ENCODE assay signal across 7 cellular contexts in the genomic region with DNA sequence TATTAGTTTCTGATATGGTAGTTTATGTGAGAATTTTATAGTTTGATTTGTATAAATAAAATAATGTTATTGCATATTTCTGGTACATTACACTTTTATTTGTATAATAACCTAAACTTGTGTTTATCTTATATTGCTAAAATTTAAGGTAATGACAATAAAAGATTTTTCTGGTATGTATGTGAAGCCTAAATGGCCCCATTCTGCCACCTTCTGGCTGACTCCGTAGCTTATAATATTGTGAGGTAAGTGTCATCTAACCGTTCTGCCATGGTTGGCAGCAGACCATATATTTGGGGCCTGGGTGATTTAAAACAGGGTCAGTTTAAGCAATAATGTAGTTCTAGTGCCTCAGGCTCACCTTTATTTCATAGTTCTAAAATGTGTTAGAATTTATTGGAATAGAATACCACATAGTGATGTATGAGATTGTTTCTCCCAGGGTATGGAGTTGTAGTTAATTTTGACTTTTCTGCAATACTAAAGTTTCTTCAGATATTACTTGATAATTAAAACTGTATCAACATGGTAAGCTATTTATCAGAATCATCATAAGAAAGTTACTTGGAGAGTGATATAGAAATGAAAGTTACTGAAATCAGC. TPM values are rescaled to one million over a fixed set of nuclear protein-coding genes. Genes with fewer than 3 reads are reported as not detected.
DNase-seq lines count a peak whose midpoint lies in the region; ATAC-seq and TF ChIP-seq lines count a peak whose summit lies in the region.

No MANE protein-coding gene starts in this region.

- no peaks in the 10 kb centered on the region for H3K9me3 Mint-ChIP-seq in activated CD4-positive, alpha-beta T cell treated with anti-CD3 and anti-CD28 coated beads, Interleukin-2, amount 10 ng/mL, durations not matched to agents 7 days and 5 days
- H3K9me3 Mint-ChIP-seq in endothelial cell (ENCODE audit: unreplicated experiment) (no peaks in the 10 kb centered on the region), nephron (peaks cover 3% of the 10 kb centered on the region)

- no peak overlapping the region for H3K4me3 ChIP-seq in uterus

- CTCF ChIA-PET in activated CD4-positive, alpha-beta T cell treated with anti-CD3 and anti-CD28 coated beads, Interleukin-2, amount 10 ng/mL, durations not matched to agents 7 days and 5 days (lab: Charles Lee), result no interaction called here

- peak; percentile 42; the same call in 1 of the 2 replicates for TF ChIP-seq CTCF in GM12874 (IDR thresholded peaks at IDR 0.05; ENCODE audit: insufficient read depth, low read depth, low read length)
- peak; percentile 27 for TF ChIP-seq CTCF in endothelial cell (IDR thresholded peaks at IDR 0.05; ENCODE audit: unreplicated experiment)
- peak; percentile 53 to 65 (median 65) for TF ChIP-seq CTCF in nephron (IDR thresholded peaks at IDR 0.05; ENCODE audit: unreplicated experiment in 3 of 3)
- TF ChIP-seq CTCF in uterus (IDR thresholded peaks at IDR 0.05), result peak; percentile 42 to 54 (median 46)

- peak; percentile 81 for ATAC-seq in HG02759 (IDR thresholded peaks at IDR 0.05; ENCODE audit: unreplicated experiment)

- H3K9me3 ChIP-seq in uterus, result no peaks in the 10 kb centered on the region

- no peaks in the 10 kb centered on the region for H3K4me1 Mint-ChIP-seq in activated CD4-positive, alpha-beta T cell treated with anti-CD3 and anti-CD28 coated beads, Interleukin-2, amount 10 ng/mL, durations not matched to agents 7 days and 5 days
- peaks cover under 1% of the 10 kb centered on the region for H3K4me1 Mint-ChIP-seq in endothelial cell (ENCODE audit: unreplicated experiment)
- peaks cover 14% of the 10 kb centered on the region for H3K4me1 Mint-ChIP-seq in nephron

- H3K27me3 ChIP-seq in uterus, result no peaks in the 10 kb centered on the region

- H3K36me3 Mint-ChIP-seq in activated CD4-positive, alpha-beta T cell treated with anti-CD3 and anti-CD28 coated beads, Interleukin-2, amount 10 ng/mL, durations not matched to agents 7 days and 5 days (ENCODE audit: low read depth), result no peaks in the 10 kb centered on the region
- H3K36me3 Mint-ChIP-seq in endothelial cell (ENCODE audit: low read depth, unreplicated experiment) (no peaks in the 10 kb centered on the region), nephron (ENCODE audit: low read depth) (peaks cover 16% of the 10 kb centered on the region)

- no peaks in the 10 kb centered on the region for H3K4me1 ChIP-seq in uterus

- intact Hi-C loops in uterus (cut with DNase I; ENCODE audit: low total_unique reads), result no loop called here

- no peaks in the 10 kb centered on the region for H3K27me3 Mint-ChIP-seq in activated CD4-positive, alpha-beta T cell treated with anti-CD3 and anti-CD28 coated beads, Interleukin-2, amount 10 ng/mL, durations not matched to agents 7 days and 5 days
- H3K27me3 Mint-ChIP-seq in endothelial cell (ENCODE audit: unreplicated experiment), result no peaks in the 10 kb centered on the region
- no peaks in the 10 kb centered on the region for H3K27me3 Mint-ChIP-seq in nephron (ENCODE audit: low read depth)

- H3K4me3 Mint-ChIP-seq in activated CD4-positive, alpha-beta T cell treated with anti-CD3 and anti-CD28 coated beads, Interleukin-2, amount 10 ng/mL, durations not matched to agents 7 days and 5 days, result no peak overlapping the region
- no peak overlapping the region for H3K4me3 Mint-ChIP-seq in endothelial cell (ENCODE audit: unreplicated experiment)
- H3K4me3 Mint-ChIP-seq in nephron, result no peak overlapping the region

- no peaks in the 10 kb centered on the region for H3K36me3 ChIP-seq in uterus

- no peak for TF ChIP-seq POLR2A in uterus (IDR thresholded peaks at IDR 0.05)

- H3K27ac ChIP-seq in uterus, result no peak overlapping the region

- H3K27ac Mint-ChIP-seq in activated CD4-positive, alpha-beta T cell treated with anti-CD3 and anti-CD28 coated beads, Interleukin-2, amount 10 ng/mL, durations not matched to agents 7 days and 5 days, result no peak overlapping the region
- H3K27ac Mint-ChIP-seq in endothelial cell (ENCODE audit: unreplicated experiment) (no peak overlapping the region), nephron (no peak overlapping the region)

- POLR2A ChIA-PET in activated CD4-positive, alpha-beta T cell treated with anti-CD3 and anti-CD28 coated beads, Interleukin-2, amount 10 ng/mL, durations not matched to agents 7 days and 5 days (lab: Charles Lee), result interaction anchor here (0.6 kb wide), 1 partner anchor 343 kb away, joined by 4 read pairs; no protein-coding TSS in a partner anchor

- DNase-seq in NCI-H2227 (lab: John Stamatoyannopoulos, UW; ENCODE audit: unreplicated experiment) (peak; percentile 52), endothelial cell (ENCODE audit: low spot score) (peak; percentile 39), uterus (peak in 1 of 2 donors; percentile 20)
- peak; percentile 71 for DNase-seq in activated CD4-positive, alpha-beta T cell treated with anti-CD3 and anti-CD28 coated beads, Interleukin-2, amount 10 ng/mL, durations not matched to agents 7 days and 5 days

RNA-seq across cellular contexts. Expression of a gene that starts 21.2 kb away (rescaled TPM):
- total RNA-seq in activated CD4-positive, alpha-beta T cell treated with anti-CD3 and anti-CD28 coated beads, Interleukin-2, amount 10 ng/mL, durations not matched to agents 7 days and 5 days, result 100 to 1,000 TPM; 108 to 119 TPM
- total RNA-seq in endothelial cell (ENCODE audit: unreplicated experiment) (19.7 TPM), uterus (10 to 100 TPM; 13.3 to 75.1 (median 34.2) TPM)
